8 cellular contexts compared by ENCODE assay signal in the genomic region with DNA sequence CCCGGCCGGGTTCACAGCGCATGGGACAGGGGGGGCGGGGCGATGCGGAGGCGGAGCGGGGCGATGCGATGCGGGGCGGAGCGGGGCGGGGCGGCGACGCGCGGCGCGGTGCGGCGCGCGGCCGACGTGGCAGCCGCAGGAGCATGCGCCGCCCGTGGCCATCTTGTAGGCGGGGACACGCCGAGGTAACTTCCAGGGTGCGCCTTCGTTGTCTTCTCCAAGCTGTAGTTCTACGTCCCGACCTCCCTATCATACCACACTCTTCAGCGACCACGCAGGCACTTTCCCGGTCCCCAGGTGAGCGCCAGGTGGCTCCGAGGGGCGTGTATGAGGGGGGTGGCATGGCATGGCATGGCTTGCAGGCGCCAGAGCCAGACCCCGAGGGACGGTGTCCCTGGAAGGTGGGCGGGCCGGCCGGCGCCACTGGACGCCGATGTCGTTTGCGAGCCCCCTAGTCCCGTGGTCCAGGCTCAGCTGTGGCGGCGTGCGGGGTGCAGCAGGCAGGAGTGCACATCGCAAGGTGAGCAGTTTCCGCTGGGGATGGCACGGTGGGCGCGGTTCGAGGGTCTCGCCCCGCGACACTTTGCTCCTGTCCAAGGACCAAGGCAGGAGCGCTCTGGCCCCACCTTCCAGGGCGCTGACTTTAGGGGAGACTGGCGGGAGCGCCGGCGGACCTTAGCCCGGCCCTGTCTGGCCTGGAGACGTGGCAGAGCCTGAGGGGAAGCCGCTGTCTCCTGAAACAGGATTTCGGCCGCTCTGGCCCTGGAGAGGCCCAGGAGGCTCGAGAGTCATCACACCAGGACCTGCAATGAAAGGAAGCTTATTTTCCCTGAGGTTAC. TPM values are rescaled to one million over a fixed set of nuclear protein-coding genes. Genes with fewer than 3 reads are reported as not detected.
DNase-seq lines count a peak whose midpoint lies in the region; FAIRE-seq and TF ChIP-seq lines count a peak whose summit lies in the region.

TSS of gene PRRC1 (plus strand) at position 161 of the 839 bp plus-strand sequence. CDS start 5,840 bp downstream, outside the sequence.

- H3K4me1 ChIP-seq in ES-I3 (ENCODE audit: insufficient read depth, low read length), result no peaks in the 10 kb centered on the region; the same call in 1 of the 2 replicates
- no peaks in the 10 kb centered on the region for H3K4me1 ChIP-seq in SJCRH30
- peaks cover 12 to 15% of the 10 kb centered on the region in 2 experiments for H3K4me1 ChIP-seq in neutrophil (ENCODE audit: control insufficient read depth in 1 of 2, insufficient read depth in 1 of 2, low read depth in 1 of 2, low read length in 1 of 2)

- peak within 1 kb of the TSS; percentile 58 for H3K27ac ChIP-seq in SJCRH30
- H3K27ac ChIP-seq in neutrophil, result peak within 1 kb of the TSS; percentile 76
- peak within 1 kb of the TSS; percentile 74 for H3K27ac ChIP-seq in substantia nigra (ENCODE audit: low read depth, low read length, poor library complexity, severe bottlenecking)

- H3K4me3 ChIP-seq in SJCRH30 (peak within 1 kb of the TSS; percentile 87), neutrophil (ENCODE audit: low read depth in 1 of 2, low read length in 1 of 2) (peak within 1 kb of the TSS; percentile 89 to 94)

- H3K27me3 ChIP-seq in SJCRH30, result no peaks in the 10 kb centered on the region
- H3K27me3 ChIP-seq in neutrophil, result no peaks in the 10 kb centered on the region

- TF ChIP-seq CTCF in neutrophil (IDR thresholded peaks at IDR 0.05), result no peak

- peak within 1 kb of the TSS; percentile 99 for H3K9ac ChIP-seq in ES-I3 (ENCODE audit: low read depth, low read length)

- H3K9me3 ChIP-seq in ES-I3 (ENCODE audit: control insufficient read depth, insufficient read depth, low read length), result no peaks in the 10 kb centered on the region; the same call in 1 of the 2 replicates
- H3K9me3 ChIP-seq in SJCRH30 (replicated peaks), result peaks cover 6% of the 10 kb centered on the region; the same call in 1 of the 2 replicates
- no peaks in the 10 kb centered on the region for H3K9me3 ChIP-seq in neutrophil

- H3K36me3 ChIP-seq in ES-I3 (ENCODE audit: insufficient read depth, low read length), result peaks cover 3% of the 10 kb centered on the region; the same call in 1 of the 2 replicates
- H3K36me3 ChIP-seq in SJCRH30, result peaks cover 23% of the 10 kb centered on the region
- H3K36me3 ChIP-seq in neutrophil, result no peaks in the 10 kb centered on the region

- no peak for FAIRE-seq in frontal cortex (lab: Jason Lieb, UNC)

- peak; percentile 62 for DNase-seq in GOT3 (lab: John Stamatoyannopoulos, UW)
- peak; percentile 73 for DNase-seq in LHCN-M2 (ENCODE audit: low read depth)
- DNase-seq in SJCRH30, result peak; percentile 84 to 87
- peak; percentile 73 for DNase-seq in activated gamma-delta T cell treated with anti-CD3 and anti-CD28 coated beads, Interleukin-2, amount 50 U/mL, for 16 hours (ENCODE audit: low read depth)
- peak; percentile 79 to 83 for DNase-seq in frontal cortex (ENCODE audit: low spot score in 2 of 2)
- peak in 48 of 49 donors; percentile 29 to 88 (median 70) for DNase-seq in substantia nigra (lab: John Stamatoyannopoulos, UW)

RNA-seq across cellular contexts. Expression of gene PRRC1, which starts in this region (rescaled TPM):
- total RNA-seq in LHCN-M2 (2014; rRNA removed), result 44.9 and 50.3 TPM in 2 replicates
- polyA plus RNA-seq in LHCN-M2 (2012), result 38.0 TPM
- total RNA-seq in SJCRH30 (2014; rRNA removed; shearing (Covaris generic)), result 57.9 and 65.8 TPM in 2 replicates
- 48.5 TPM for total RNA-seq in frontal cortex

Comparison
In these comparisons a context has a peak if more than half of its experiments do, and no peak if none do; other contexts are left out.
1. Peak in every context shown above with its lines: DNase-seq, H3K4me3 ChIP-seq and H3K27ac ChIP-seq.